ENCODE assay signal across 11 cellular contexts in the genomic region with DNA sequence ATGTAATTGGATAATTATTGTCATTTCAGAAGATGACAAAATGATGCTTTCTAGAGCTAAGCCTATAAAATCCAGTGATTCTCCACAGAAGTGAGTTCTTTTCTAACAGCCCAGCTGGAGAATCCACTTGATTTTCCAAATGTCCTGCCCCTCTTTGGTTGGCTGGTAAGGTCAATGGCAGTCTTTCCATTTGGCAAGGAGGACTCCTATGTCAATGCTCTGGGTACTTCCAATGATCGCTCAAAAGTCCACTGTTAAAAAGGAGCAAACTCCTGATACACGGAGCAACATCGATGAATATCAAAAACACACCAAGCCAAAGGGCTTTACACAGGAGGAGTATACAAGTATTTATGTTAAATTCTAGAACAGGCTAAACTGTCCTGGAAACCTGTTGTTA. TPM values are rescaled to one million over a fixed set of nuclear protein-coding genes. Genes with fewer than 3 reads are reported as not detected.
DNase-seq lines count a peak whose midpoint lies in the region; ATAC-seq and TF ChIP-seq lines count a peak whose summit lies in the region.
"Had no signal": no experiment of that assay in that cellular context is flagged by ENCODE, and none has a peak within 500 bp of the region (broad histone marks: within the 10 kb centered on the region; RNA-seq: fewer than 3 reads in every experiment).

No MANE protein-coding gene starts in this region.

- CTCF ChIA-PET in MCF 10A (lab: Yijun Ruan, JAX) = interaction anchor here (1.1 to 3.4 kb wide), 2 partner anchors 29 to 59 kb away, joined by 3 to 24 read pairs; no protein-coding TSS in a partner anchor

- DNase-seq in breast epithelium (ENCODE audit: low spot score in 2 of 2) (no peak), MCF 10A (ENCODE audit: unreplicated experiment) (no peak), brain microvascular endothelial cell (no peak), thyroid gland (no peak)
- no peak for DNase-seq in stimulated activated CD4-positive, alpha-beta T cell treated with anti-CD3 and anti-CD28 coated beads, Interleukin-12 subunit alpha, Interleukin-12 subunit beta, amount 100 ng/mL, for 4 hours
- DNase-seq: activated gamma-delta T cell treated with Interleukin-2 at 50 U/mL for 16 hours, psoas muscle had no signal

- H3K9me3 Mint-ChIP-seq in MCF 10A (ENCODE audit: unreplicated experiment) = no peaks in the 10 kb centered on the region

- POLR2A ChIA-PET in MCF 10A (lab: Yijun Ruan, JAX) = interaction anchor here (0.7 to 6.7 kb wide), 8 partner anchors 8 to 89 kb away, joined by 3 to 56 read pairs (median 4); a partner anchor contains a TSS

- H3K27me3 Mint-ChIP-seq in MCF 10A (ENCODE audit: insufficient read depth, unreplicated experiment) = no peaks in the 10 kb centered on the region

- WGBS in mesodermal cell (ENCODE audit: insufficient coverage in 2 of 2), 2 experiments = 100% methylated on average over 1 of the region's 3 CpGs; no CpG with 5 or more reads in 1 of the 2 experiments
- 98 to 99% methylated on average over 3 of the region's 3 CpGs for WGBS in thyroid gland, 2 donors

- peaks cover 38% of the 10 kb centered on the region for H3K4me1 Mint-ChIP-seq in MCF 10A (ENCODE audit: insufficient read depth, unreplicated experiment)

- H3K4me3 ChIP-seq in breast epithelium (no peak overlapping the region), brain microvascular endothelial cell (ENCODE audit: low read depth, low read length) (no peak overlapping the region), mesodermal cell (ENCODE audit: extremely low read depth, insufficient read depth, low read length, poor library complexity, severe bottlenecking) (no peak overlapping the region), thyroid gland (replicated peaks in 1 of 3) (no peak overlapping the region)
- H3K4me3 ChIP-seq: psoas muscle had no signal

- no peaks in the 10 kb centered on the region for H3K9me3 ChIP-seq in breast epithelium
- no peaks in the 10 kb centered on the region for H3K9me3 ChIP-seq in mesodermal cell (ENCODE audit: control insufficient read depth, low read length)
- H3K9me3 ChIP-seq in thyroid gland = no peaks in the 10 kb centered on the region
- H3K9me3 ChIP-seq: psoas muscle had no signal

- H3K4me3 Mint-ChIP-seq in MCF 10A (ENCODE audit: unreplicated experiment) = no peak overlapping the region

- TF ChIP-seq CTCF in breast epithelium (IDR thresholded peaks at IDR 0.05) (no peak), MCF 10A (IDR thresholded peaks at IDR 0.05; ENCODE audit: unreplicated experiment) (no peak), brain microvascular endothelial cell (IDR thresholded peaks at IDR 0.05; ENCODE audit: low read depth, low read length, missing control alignments) (no peak), thyroid gland (IDR thresholded peaks at IDR 0.05) (no peak)

- ATAC-seq in GM21423 (IDR thresholded peaks at IDR 0.05; ENCODE audit: unreplicated experiment) = no peak
- ATAC-seq in GM19023 (IDR thresholded peaks at IDR 0.05; ENCODE audit: unreplicated experiment) = no peak

- H3K4me1 ChIP-seq in breast epithelium (no peaks in the 10 kb centered on the region), mesodermal cell (ENCODE audit: control insufficient read depth, insufficient read depth, low read length, poor library complexity, severe bottlenecking) (peaks cover 7% of the 10 kb centered on the region), thyroid gland (peaks cover 20 to 31% of the 10 kb centered on the region in 2 donors)

- TF ChIP-seq POLR2A in breast epithelium (IDR thresholded peaks at IDR 0.05) (no peak), thyroid gland (IDR thresholded peaks at IDR 0.05) (no peak)

- H3K27ac Mint-ChIP-seq in MCF 10A (ENCODE audit: low read depth, unreplicated experiment) = no peak overlapping the region

- intact Hi-C loops in breast epithelium (cut with DNase I; ENCODE audit: low total_unique reads) = no loop called here
- intact Hi-C loops in MCF 10A (cut with micrococcal nuclease) = no loop called here
- intact Hi-C loops in thyroid gland (cut with DNase I) = loop anchor here (10.0 kb wide), 1 partner anchor 54 kb away; no protein-coding TSS in a partner anchor

- H3K36me3 ChIP-seq in breast epithelium = no peaks in the 10 kb centered on the region
- H3K36me3 ChIP-seq in brain microvascular endothelial cell (replicated peaks) = peaks cover 41% of the 10 kb centered on the region
- peaks cover 90% of the 10 kb centered on the region for H3K36me3 ChIP-seq in mesodermal cell (ENCODE audit: control insufficient read depth, insufficient read depth, low read length)
- H3K36me3 ChIP-seq in thyroid gland = no peaks in the 10 kb centered on the region

- peak overlapping the region; percentile 59 to 68 for H3K27ac ChIP-seq in breast epithelium
- H3K27ac ChIP-seq in brain microvascular endothelial cell = peak overlapping the region; percentile 83
- peak overlapping the region; percentile 78 for H3K27ac ChIP-seq in mesodermal cell (ENCODE audit: low read depth, low read length, severe bottlenecking)
- H3K27ac ChIP-seq in thyroid gland = peak overlapping the region; percentile 68 to 72 (median 69)
- H3K27ac ChIP-seq: KMS-11, psoas muscle had no signal

- H3K36me3 Mint-ChIP-seq in MCF 10A (ENCODE audit: insufficient read depth, unreplicated experiment) = peaks cover 83% of the 10 kb centered on the region

- BruUV-seq in MCF 10A (replicated peaks; lab: Mats Ljungman, UMichigan) = no TSS peak

- H3K27me3 ChIP-seq in breast epithelium (no peaks in the 10 kb centered on the region), brain microvascular endothelial cell (replicated peaks) (no peaks in the 10 kb centered on the region), thyroid gland (no peaks in the 10 kb centered on the region)

- in situ Hi-C loops in brain microvascular endothelial cell (cut with HindIII; ENCODE audit: low pct_ligation_motif_present, low sequenced_read_pairs) = no loop called here

RNA-seq across cellular contexts. Expression of a gene that starts 57.8 kb away (rescaled TPM):
- total RNA-seq in breast epithelium (10 to 100 TPM; 13.3 to 24.3 (median 24.1) TPM), MCF 10A (2022) (27.2 and 51.6 TPM in 2 replicates), thyroid gland (10 to 100 TPM in 3 of 4 donors, 1 to 10 TPM in 1; 7.9 to 22.9 (median 16.4) TPM)
- polyA plus RNA-seq in mesodermal cell (2013, experiment 1 of 2) = 37.7 TPM
- 37.0 TPM for polyA plus RNA-seq in mesodermal cell (2013, experiment 2 of 2)
